In the genomic region with DNA sequence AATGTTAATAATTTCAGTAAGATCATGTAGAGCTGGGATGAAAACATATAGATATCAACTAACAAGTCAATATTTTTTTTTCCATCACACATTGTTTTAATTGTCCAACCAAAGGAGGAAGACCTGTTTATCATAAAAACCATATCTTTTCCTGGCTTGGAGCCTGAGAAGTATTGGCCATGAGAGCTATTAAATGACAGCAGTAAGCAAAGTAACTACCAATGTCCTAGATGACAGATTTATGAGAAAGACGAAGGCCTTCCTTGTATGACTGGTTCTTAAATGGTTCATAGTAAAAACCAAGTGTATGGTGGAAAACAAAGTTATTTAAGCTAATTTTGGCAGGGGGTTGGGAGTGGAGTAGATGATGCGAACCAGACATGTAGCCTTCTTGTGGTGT, we compare ENCODE assay signal across 24 cellular contexts.
"Had no signal": no experiment of that assay in that cellular context is flagged by ENCODE, and none has a peak within 500 bp of the region (broad histone marks: within the 10 kb centered on the region; RNA-seq: fewer than 3 reads in every experiment).

No MANE protein-coding gene starts in this region.

- H3K27me3 ChIP-seq: esophagus squamous epithelium, right lobe of liver, spleen, thyroid gland had no signal

- H3K4me3 ChIP-seq: esophagus squamous epithelium, left ventricle myocardium inferior, lower lobe of right lung, psoas muscle, right lobe of liver, spleen, thyroid gland had no signal

- ATAC-seq: effector memory CD8-positive, alpha-beta T cell; lower lobe of right lung; psoas muscle; right lobe of liver; stimulated activated naive B cell treated with anti-CD40 and anti-IgM and Interleukin-4, amounts not matched to agents 10 μg/mL and 1 μg/mL and 100 μg/mL, for 72 hours had no signal

- H3K27ac ChIP-seq: esophagus squamous epithelium, left ventricle myocardium inferior, lower lobe of right lung, parathyroid adenoma, psoas muscle, right lobe of liver, spleen, thyroid gland had no signal

- H3K4me1 ChIP-seq: esophagus squamous epithelium, left ventricle myocardium inferior, lower lobe of right lung, parathyroid adenoma, psoas muscle, right lobe of liver, spleen, thyroid gland had no signal

- H3K27me3 Mint-ChIP-seq: dendritic cell treated with granulocyte-macrophage colony-stimulating factor and Interleukin-4, amounts not matched to agents 40 ng/mL and 50 ng/mL, for 4 days; effector memory CD8-positive, alpha-beta T cell; memory B cell; stimulated activated naive B cell treated with anti-CD40 and anti-IgM and Interleukin-4, amounts not matched to agents 10 μg/mL and 1 μg/mL and 100 μg/mL, for 72 hours; type B pancreatic cell had no signal

- DNase-seq: effector memory CD8-positive, alpha-beta T cell; esophagus squamous epithelium; foreskin fibroblast; immature natural killer cell; left ventricle myocardium inferior; lower lobe of right lung; occipital lobe; psoas muscle; retina; right lobe of liver; spleen; stimulated activated CD4-positive, alpha-beta T cell treated with anti-CD3 and anti-CD28 coated beads, Interleukin-15, amount 100 ng/mL, for 24 hours; stimulated activated CD4-positive, alpha-beta T cell treated with anti-CD3 and anti-CD28 coated beads, Interleukin-1b, Interleukin-23, amount 100 ng/mL, for 48 hours; stimulated activated CD4-positive, alpha-beta T cell treated with anti-CD3 and anti-CD28 coated beads, Interleukin-4, amount 100 ng/mL, for 24 hours; stimulated activated naive B cell treated with anti-CD40 and anti-IgM and Interleukin-4, amounts not matched to agents 10 μg/mL and 1 μg/mL and 100 μg/mL, for 72 hours; thyroid gland had no signal

- H3K27ac Mint-ChIP-seq: dendritic cell treated with granulocyte-macrophage colony-stimulating factor and Interleukin-4, amounts not matched to agents 40 ng/mL and 50 ng/mL, for 4 days; effector memory CD8-positive, alpha-beta T cell; immature natural killer cell; memory B cell; nephron; stimulated activated naive B cell treated with anti-CD40 and anti-IgM and Interleukin-4, amounts not matched to agents 10 μg/mL and 1 μg/mL and 100 μg/mL, for 72 hours; type B pancreatic cell had no signal

- H3K9me3 ChIP-seq: lower lobe of right lung, psoas muscle, right lobe of liver, spleen, thyroid gland had no signal

- H3K4me1 Mint-ChIP-seq: immature natural killer cell; memory B cell; nephron; stimulated activated naive B cell treated with anti-CD40 and anti-IgM and Interleukin-4, amounts not matched to agents 10 μg/mL and 1 μg/mL and 100 μg/mL, for 72 hours had no signal

- H3K36me3 ChIP-seq: esophagus squamous epithelium, left ventricle myocardium inferior, lower lobe of right lung, right lobe of liver, spleen, thyroid gland had no signal

- FAIRE-seq: keratinocyte, urothelium cell line had no signal

- H3K36me3 Mint-ChIP-seq: immature natural killer cell; memory B cell; mesothelial cell of epicardium; stimulated activated naive B cell treated with anti-CD40 and anti-IgM and Interleukin-4, amounts not matched to agents 10 μg/mL and 1 μg/mL and 100 μg/mL, for 72 hours; type B pancreatic cell had no signal

- H3K4me3 Mint-ChIP-seq: dendritic cell treated with granulocyte-macrophage colony-stimulating factor and Interleukin-4, amounts not matched to agents 40 ng/mL and 50 ng/mL, for 4 days; effector memory CD8-positive, alpha-beta T cell; immature natural killer cell; memory B cell; mesothelial cell of epicardium; nephron; stimulated activated naive B cell treated with anti-CD40 and anti-IgM and Interleukin-4, amounts not matched to agents 10 μg/mL and 1 μg/mL and 100 μg/mL, for 72 hours; type B pancreatic cell had no signal

- H3K9me3 Mint-ChIP-seq: dendritic cell treated with granulocyte-macrophage colony-stimulating factor and Interleukin-4, amounts not matched to agents 40 ng/mL and 50 ng/mL, for 4 days; memory B cell; nephron had no signal
